8 cellular contexts compared by ENCODE assay signal in the genomic region with DNA sequence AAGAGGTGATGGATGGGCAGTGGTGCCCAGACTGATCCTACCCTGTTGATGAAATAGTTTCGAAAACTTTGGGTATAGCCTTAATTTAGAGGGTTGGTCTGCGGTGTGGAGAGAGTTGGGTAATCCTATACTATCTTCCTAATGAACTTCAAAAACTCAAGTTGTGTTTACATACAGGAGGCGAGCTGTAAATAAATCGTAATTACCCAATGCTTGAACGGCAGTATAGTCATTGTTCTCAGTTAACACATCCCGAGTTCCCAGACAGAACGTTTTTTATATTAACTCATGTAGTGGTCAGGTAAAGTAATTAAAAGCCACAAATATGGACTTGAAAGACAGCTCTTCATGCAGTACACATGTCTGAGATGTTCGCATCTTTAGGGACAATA. TPM values are rescaled to one million over a fixed set of nuclear protein-coding genes. Genes with fewer than 3 reads are reported as not detected.
A peak's percentile ranks its signal among the peaks of the same experiment; 100 is the strongest.
DNase-seq lines count a peak whose midpoint lies in the region; ATAC-seq, FAIRE-seq and TF ChIP-seq lines count a peak whose summit lies in the region.

No MANE protein-coding gene starts in this region.

- DNase-seq in BE2C (no peak), globus pallidus (ENCODE audit: low spot score) (peak; percentile 25), gastrocnemius medialis (no peak), H54 (ENCODE audit: insufficient read length, low spot score) (no peak), mucosa of gallbladder (ENCODE audit: low spot score) (no peak)

- no peak for FAIRE-seq in H54 (lab: Jason Lieb, UNC)

- no peak for TF ChIP-seq CTCF in BE2C (IDR thresholded peaks at IDR 0.05; ENCODE audit: low read depth, low read length)
- TF ChIP-seq CTCF in WI38 (IDR thresholded peaks at IDR 0.05; ENCODE audit: low read depth, low read length) = no peak
- no peak for TF ChIP-seq CTCF in gastrocnemius medialis (IDR thresholded peaks at IDR 0.05 in 4 of 5, conservative IDR thresholded peaks at IDR 0.05 in 1 of 5)

- H3K36me3 ChIP-seq in BE2C (no peaks in the 10 kb centered on the region; the same call in 1 of the 2 replicates), gastrocnemius medialis (no peaks in the 10 kb centered on the region)

- intact Hi-C loops in gastrocnemius medialis (cut with DNase I; ENCODE audit: low total_unique reads) = loop anchor here (5.0 to 10.0 kb wide), 4 partner anchors 160 to 1135 kb away; partner anchors contain the start of genes KL, N4BP2L1 and STARD13

- no peaks in the 10 kb centered on the region for H3K9me3 ChIP-seq in BE2C
- no peaks in the 10 kb centered on the region for H3K9me3 ChIP-seq in gastrocnemius medialis

- peak overlapping the region; percentile 89 to 94 (median 92) for H3K27ac ChIP-seq in gastrocnemius medialis

- H3K4me3 ChIP-seq in BE2C (ENCODE audit: low read depth, low read length) = peak overlapping the region; percentile 92
- H3K4me3 ChIP-seq in WI38 (ENCODE audit: low read depth, low read length) = peak overlapping the region; percentile 74
- H3K4me3 ChIP-seq in gastrocnemius medialis = peak overlapping the region; percentile 62 to 77 (median 74)

- in situ Hi-C loops in gastrocnemius medialis (cut with MboI; ENCODE audit: low sequenced_read_pairs in 4 of 4) = loop anchor here (10.0 to 25.0 kb wide), 5 partner anchors 47 to 1125 kb away; partner anchors contain the start of gene KL (in 1 of the 4)

- no peak for TF ChIP-seq POLR2A in gastrocnemius medialis (IDR thresholded peaks at IDR 0.05)
- no peak for TF ChIP-seq POLR2A in H54 (IDR thresholded peaks at IDR 0.05; ENCODE audit: low read depth, low read length)

- H3K27me3 ChIP-seq in BE2C (no peaks in the 10 kb centered on the region), gastrocnemius medialis (no peaks in the 10 kb centered on the region)

- ATAC-seq in HG03439 (IDR thresholded peaks at IDR 0.05; ENCODE audit: unreplicated experiment) = peak; percentile 2
- ATAC-seq in gastrocnemius medialis = no peak
- ATAC-seq in GM21576 (IDR thresholded peaks at IDR 0.05; ENCODE audit: unreplicated experiment) = no peak

- H3K4me1 ChIP-seq in BE2C = no peaks in the 10 kb centered on the region
- H3K4me1 ChIP-seq in gastrocnemius medialis = peaks cover 27 to 33% of the 10 kb centered on the region in 2 donors

RNA-seq across cellular contexts. Expression of gene PDS5B, which starts 1.5 kb away (rescaled TPM):
- polyA plus RNA-seq in BE2C (2012; ENCODE audit: insufficient read depth, insufficient read length, low read depth) = 9.2 TPM
- total RNA-seq in gastrocnemius medialis (10 to 100 TPM; 18.0 to 27.3 (median 21.2) TPM), mucosa of gallbladder (35.8 TPM)

RNA-seq across cellular contexts. Expression of gene N4BP2L2, which starts 49.2 kb away (rescaled TPM):
- 44.5 TPM for polyA plus RNA-seq in BE2C (2012; ENCODE audit: insufficient read depth, insufficient read length, low read depth)
- total RNA-seq in gastrocnemius medialis = 100 to 1,000 TPM in 3 of 4 donors, 10 to 100 TPM in 1; 52.2 to 370 (median 176) TPM
- total RNA-seq in mucosa of gallbladder = 125 TPM
